In the genomic region with DNA sequence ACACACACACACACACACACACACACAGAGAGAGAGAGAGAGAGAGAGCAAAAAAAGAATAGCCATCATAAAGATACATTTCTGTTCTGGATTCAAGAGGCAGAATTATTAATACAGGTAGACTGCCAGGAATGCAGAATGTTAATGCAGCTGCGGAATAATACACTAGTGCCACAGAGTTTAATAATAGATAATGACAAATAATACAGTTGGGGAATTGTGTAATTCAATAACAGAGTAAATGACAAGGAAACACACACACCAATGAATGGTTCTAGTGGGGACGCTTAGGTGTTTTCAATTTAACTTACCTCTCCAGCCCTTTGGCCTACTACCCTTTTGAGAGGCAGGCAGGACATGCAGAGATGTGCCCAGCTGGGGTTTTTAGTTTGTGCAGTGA, we compare ENCODE assay signal across 1 cellular context.
TF ChIP-seq lines count a peak whose summit lies in the region.

No MANE protein-coding gene starts in this region.

TF ChIP-seq in GM23338, 12 proteins besides CTCF, POLR2A, EP300 and RAD21:
- TF ChIP-seq, protein P1, sequence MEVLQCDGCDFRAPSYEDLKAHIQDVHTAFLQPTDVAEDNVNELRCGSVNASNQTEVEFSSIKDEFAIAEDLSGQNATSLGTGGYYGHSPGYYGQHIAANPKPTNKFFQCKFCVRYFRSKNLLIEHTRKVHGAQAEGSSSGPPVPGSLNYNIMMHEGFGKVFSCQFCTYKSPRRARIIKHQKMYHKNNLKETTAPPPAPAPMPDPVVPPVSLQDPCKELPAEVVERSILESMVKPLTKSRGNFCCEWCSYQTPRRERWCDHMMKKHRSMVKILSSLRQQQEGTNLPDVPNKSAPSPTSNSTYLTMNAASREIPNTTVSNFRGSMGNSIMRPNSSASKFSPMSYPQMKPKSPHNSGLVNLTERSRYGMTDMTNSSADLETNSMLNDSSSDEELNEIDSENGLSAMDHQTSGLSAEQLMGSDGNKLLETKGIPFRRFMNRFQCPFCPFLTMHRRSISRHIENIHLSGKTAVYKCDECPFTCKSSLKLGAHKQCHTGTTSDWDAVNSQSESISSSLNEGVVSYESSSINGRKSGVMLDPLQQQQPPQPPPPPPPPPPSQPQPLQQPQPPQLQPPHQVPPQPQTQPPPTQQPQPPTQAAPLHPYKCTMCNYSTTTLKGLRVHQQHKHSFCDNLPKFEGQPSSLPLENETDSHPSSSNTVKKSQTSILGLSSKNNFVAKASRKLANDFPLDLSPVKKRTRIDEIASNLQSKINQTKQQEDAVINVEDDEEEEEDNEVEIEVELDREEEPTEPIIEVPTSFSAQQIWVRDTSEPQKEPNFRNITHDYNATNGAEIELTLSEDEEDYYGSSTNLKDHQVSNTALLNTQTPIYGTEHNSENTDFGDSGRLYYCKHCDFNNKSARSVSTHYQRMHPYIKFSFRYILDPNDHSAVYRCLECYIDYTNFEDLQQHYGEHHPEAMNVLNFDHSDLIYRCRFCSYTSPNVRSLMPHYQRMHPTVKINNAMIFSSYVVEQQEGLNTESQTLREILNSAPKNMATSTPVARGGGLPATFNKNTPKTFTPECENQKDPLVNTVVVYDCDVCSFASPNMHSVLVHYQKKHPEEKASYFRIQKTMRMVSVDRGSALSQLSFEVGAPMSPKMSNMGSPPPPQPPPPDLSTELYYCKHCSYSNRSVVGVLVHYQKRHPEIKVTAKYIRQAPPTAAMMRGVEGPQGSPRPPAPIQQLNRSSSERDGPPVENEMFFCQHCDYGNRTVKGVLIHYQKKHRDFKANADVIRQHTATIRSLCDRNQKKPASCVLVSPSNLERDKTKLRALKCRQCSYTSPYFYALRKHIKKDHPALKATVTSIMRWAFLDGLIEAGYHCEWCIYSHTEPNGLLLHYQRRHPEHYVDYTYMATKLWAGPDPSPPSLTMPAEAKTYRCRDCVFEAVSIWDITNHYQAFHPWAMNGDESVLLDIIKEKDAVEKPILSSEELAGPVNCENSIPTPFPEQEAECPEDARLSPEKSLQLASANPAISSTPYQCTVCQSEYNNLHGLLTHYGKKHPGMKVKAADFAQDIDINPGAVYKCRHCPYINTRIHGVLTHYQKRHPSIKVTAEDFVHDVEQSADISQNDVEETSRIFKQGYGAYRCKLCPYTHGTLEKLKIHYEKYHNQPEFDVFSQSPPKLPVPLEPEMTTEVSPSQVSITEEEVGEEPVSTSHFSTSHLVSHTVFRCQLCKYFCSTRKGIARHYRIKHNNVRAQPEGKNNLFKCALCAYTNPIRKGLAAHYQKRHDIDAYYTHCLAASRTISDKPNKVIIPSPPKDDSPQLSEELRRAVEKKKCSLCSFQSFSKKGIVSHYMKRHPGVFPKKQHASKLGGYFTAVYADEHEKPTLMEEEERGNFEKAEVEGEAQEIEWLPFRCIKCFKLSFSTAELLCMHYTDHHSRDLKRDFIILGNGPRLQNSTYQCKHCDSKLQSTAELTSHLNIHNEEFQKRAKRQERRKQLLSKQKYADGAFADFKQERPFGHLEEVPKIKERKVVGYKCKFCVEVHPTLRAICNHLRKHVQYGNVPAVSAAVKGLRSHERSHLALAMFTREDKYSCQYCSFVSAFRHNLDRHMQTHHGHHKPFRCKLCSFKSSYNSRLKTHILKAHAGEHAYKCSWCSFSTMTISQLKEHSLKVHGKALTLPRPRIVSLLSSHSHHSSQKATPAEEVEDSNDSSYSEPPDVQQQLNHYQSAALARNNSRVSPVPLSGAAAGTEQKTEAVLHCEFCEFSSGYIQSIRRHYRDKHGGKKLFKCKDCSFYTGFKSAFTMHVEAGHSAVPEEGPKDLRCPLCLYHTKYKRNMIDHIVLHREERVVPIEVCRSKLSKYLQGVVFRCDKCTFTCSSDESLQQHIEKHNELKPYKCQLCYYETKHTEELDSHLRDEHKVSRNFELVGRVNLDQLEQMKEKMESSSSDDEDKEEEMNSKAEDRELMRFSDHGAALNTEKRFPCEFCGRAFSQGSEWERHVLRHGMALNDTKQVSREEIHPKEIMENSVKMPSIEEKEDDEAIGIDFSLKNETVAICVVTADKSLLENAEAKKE (CRISPR knock-in tag; IDR thresholded peaks at IDR 0.05): no peak
- TF ChIP-seq, protein P2, sequence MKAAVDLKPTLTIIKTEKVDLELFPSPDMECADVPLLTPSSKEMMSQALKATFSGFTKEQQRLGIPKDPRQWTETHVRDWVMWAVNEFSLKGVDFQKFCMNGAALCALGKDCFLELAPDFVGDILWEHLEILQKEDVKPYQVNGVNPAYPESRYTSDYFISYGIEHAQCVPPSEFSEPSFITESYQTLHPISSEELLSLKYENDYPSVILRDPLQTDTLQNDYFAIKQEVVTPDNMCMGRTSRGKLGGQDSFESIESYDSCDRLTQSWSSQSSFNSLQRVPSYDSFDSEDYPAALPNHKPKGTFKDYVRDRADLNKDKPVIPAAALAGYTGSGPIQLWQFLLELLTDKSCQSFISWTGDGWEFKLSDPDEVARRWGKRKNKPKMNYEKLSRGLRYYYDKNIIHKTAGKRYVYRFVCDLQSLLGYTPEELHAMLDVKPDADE (IDR thresholded peaks at IDR 0.05): no peak
- TF ChIP-seq, protein P3, sequence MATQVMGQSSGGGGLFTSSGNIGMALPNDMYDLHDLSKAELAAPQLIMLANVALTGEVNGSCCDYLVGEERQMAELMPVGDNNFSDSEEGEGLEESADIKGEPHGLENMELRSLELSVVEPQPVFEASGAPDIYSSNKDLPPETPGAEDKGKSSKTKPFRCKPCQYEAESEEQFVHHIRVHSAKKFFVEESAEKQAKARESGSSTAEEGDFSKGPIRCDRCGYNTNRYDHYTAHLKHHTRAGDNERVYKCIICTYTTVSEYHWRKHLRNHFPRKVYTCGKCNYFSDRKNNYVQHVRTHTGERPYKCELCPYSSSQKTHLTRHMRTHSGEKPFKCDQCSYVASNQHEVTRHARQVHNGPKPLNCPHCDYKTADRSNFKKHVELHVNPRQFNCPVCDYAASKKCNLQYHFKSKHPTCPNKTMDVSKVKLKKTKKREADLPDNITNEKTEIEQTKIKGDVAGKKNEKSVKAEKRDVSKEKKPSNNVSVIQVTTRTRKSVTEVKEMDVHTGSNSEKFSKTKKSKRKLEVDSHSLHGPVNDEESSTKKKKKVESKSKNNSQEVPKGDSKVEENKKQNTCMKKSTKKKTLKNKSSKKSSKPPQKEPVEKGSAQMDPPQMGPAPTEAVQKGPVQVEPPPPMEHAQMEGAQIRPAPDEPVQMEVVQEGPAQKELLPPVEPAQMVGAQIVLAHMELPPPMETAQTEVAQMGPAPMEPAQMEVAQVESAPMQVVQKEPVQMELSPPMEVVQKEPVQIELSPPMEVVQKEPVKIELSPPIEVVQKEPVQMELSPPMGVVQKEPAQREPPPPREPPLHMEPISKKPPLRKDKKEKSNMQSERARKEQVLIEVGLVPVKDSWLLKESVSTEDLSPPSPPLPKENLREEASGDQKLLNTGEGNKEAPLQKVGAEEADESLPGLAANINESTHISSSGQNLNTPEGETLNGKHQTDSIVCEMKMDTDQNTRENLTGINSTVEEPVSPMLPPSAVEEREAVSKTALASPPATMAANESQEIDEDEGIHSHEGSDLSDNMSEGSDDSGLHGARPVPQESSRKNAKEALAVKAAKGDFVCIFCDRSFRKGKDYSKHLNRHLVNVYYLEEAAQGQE (IDR thresholded peaks at IDR 0.05; ENCODE audit: unreplicated experiment): no peak
- no peak for TF ChIP-seq EZH2 (IDR thresholded peaks at IDR 0.05; ENCODE audit: low read depth, unreplicated experiment)
- TF ChIP-seq EZH2phosphoT487 (IDR thresholded peaks at IDR 0.05; ENCODE audit: unreplicated experiment): no peak
- TF ChIP-seq JUNB (IDR thresholded peaks at IDR 0.05; ENCODE audit: unreplicated experiment): no peak
- no peak for TF ChIP-seq CREB1 (CRISPR knock-in tag; IDR thresholded peaks at IDR 0.05; ENCODE audit: low read depth)
- TF ChIP-seq POLR2AphosphoS5 (IDR thresholded peaks at IDR 0.05; ENCODE audit: low read depth): no peak
- no peak for TF ChIP-seq NANOG (IDR thresholded peaks at IDR 0.05; ENCODE audit: borderline replicate concordance)
- no peak for TF ChIP-seq ZNF331 (CRISPR knock-in tag; IDR thresholded peaks at IDR 0.05; ENCODE audit: low read depth)
